Comparison of ENCODE assay signal across 30 cellular contexts in the genomic region with DNA sequence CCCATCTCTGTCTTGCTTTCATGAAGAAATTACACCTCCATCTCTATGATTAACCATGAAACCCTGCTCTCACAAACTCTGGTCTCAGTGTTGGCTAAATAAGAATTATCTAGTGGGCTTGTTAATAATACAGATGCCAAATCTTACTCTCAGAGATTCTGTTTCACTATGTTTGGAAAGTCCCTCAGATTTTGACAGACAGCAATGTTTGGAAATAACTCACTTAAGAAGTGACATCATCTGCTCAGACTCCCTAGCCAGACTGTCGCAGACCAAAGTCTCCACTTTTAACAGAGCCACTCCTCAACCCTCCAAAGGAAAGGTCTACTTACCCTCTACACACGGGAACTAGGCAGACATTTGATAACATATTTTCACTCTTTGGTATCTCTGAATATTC.
DNase-seq lines count a peak whose midpoint lies in the region; ATAC-seq and TF ChIP-seq lines count a peak whose summit lies in the region.
"Had no signal": no experiment of that assay in that cellular context is flagged by ENCODE, and none has a peak within 500 bp of the region (broad histone marks: within the 10 kb centered on the region; RNA-seq: fewer than 3 reads in every experiment).

No MANE protein-coding gene starts in this region.

- H3K36me3 ChIP-seq in OCI-LY3 (replicated peaks; ENCODE audit: low read depth, low read length), result no peaks in the 10 kb centered on the region
- H3K36me3 ChIP-seq: Peyer's patch had no signal

- no peaks in the 10 kb centered on the region for H3K79me2 ChIP-seq in OCI-LY3 (ENCODE audit: low read length)

- no peak overlapping the region for H3K9ac ChIP-seq in OCI-LY3 (ENCODE audit: low read length)
- H3K9ac ChIP-seq: GM23248 had no signal

- H3K27ac ChIP-seq in OCI-LY3 (ENCODE audit: low read length), result no peak overlapping the region
- H3K27ac ChIP-seq: A549, GM23248, Peyer's patch, SK-N-MC had no signal

- ATAC-seq in GM18508 (IDR thresholded peaks at IDR 0.05; ENCODE audit: insufficient read depth, unreplicated experiment) (peak; percentile 91), GM18907 (IDR thresholded peaks at IDR 0.05; ENCODE audit: unreplicated experiment) (peak; percentile 66), HG03342 (IDR thresholded peaks at IDR 0.05; ENCODE audit: unreplicated experiment) (peak; percentile 47), HG03378 (IDR thresholded peaks at IDR 0.05; ENCODE audit: unreplicated experiment) (no peak), GM21737 (IDR thresholded peaks at IDR 0.05; ENCODE audit: unreplicated experiment) (no peak)
- ATAC-seq: A549; CD8-positive, alpha-beta T cell had no signal

- DNase-seq in NOMO-1 (lab: John Stamatoyannopoulos, UW; ENCODE audit: unreplicated experiment in 2 of 2), result no peak
- DNase-seq in HEK293T (ENCODE audit: extremely low spot score), result no peak
- DNase-seq: AML-193; C1 segment of cervical spinal cord; CD8-positive, alpha-beta T cell; DMS 273 treated with DMSO at 0.1 percent for 48 hours; DMS79 treated with DMSO at 0.1 percent for 48 hours; GF-D8; GM23248; H7; HFFc6; NCI-H1092; NCI-H1417 treated with DMSO at 0.1 percent for 48 hours; NCI-H1694 treated with DMSO at 0.1 percent for 48 hours; NCI-H2081; NCI-H2227 treated with DMSO at 0.1 percent for 48 hours; NCI-H526 treated with DMSO at 0.1 percent for 48 hours; OCI-M1; Peyer's patch; SIG-M5; SW 1271; T-helper 9 cell had no signal

- no peak overlapping the region for H3K4me3 ChIP-seq in OCI-LY3 (ENCODE audit: low read length)
- H3K4me3 ChIP-seq: A549, GM23248, Peyer's patch, SK-N-MC had no signal

- peaks cover 10% of the 10 kb centered on the region; the same call in 1 of the 2 replicates for H3K4me1 ChIP-seq in OCI-LY3 (ENCODE audit: low read length)
- H3K4me1 ChIP-seq: A549, Peyer's patch had no signal

- CTCF ChIA-PET in HEK293T (lab: Yijun Ruan, JAX), result no interaction called here

- POLR2A ChIA-PET in HEK293T (lab: Yijun Ruan, JAX), result no interaction called here

- no peaks in the 10 kb centered on the region for H3K27me3 ChIP-seq in OCI-LY3 (ENCODE audit: low read depth, low read length)
- H3K27me3 ChIP-seq: Peyer's patch had no signal

- H3K9me3 ChIP-seq in OCI-LY3 (ENCODE audit: insufficient read depth, low read length), result no peaks in the 10 kb centered on the region
- H3K9me3 ChIP-seq: A549, Peyer's patch had no signal

- TF ChIP-seq CTCF in OCI-LY3 (IDR thresholded peaks at IDR 0.05; ENCODE audit: low read depth, low read length), result no peak

- H4K20me1 ChIP-seq in OCI-LY3 (ENCODE audit: insufficient read depth, low read length), result no peaks in the 10 kb centered on the region

- peak overlapping the region; percentile 21; the same call in 1 of the 2 replicates for H3K4me2 ChIP-seq in OCI-LY3 (ENCODE audit: low read length)
- H3K4me2 ChIP-seq: A549 had no signal

- no peak overlapping the region for H2AFZ ChIP-seq in OCI-LY3 (ENCODE audit: low read depth, low read length)
- H2AFZ ChIP-seq: GM23248 had no signal

TF ChIP-seq in HEK293T, 16 proteins besides CTCF, POLR2A, EP300 and RAD21:
- TF ChIP-seq L3MBTL2 (conservative IDR thresholded peaks at IDR 0.05), result no peak
- TF ChIP-seq LEF1 (IDR thresholded peaks at IDR 0.05; ENCODE audit: borderline replicate concordance), result no peak
- no peak for TF ChIP-seq ZNF384 (IDR thresholded peaks at IDR 0.05)
- TF ChIP-seq FOXA1 (IDR thresholded peaks at IDR 0.05), result no peak
- no peak for TF ChIP-seq FOXK2 (IDR thresholded peaks at IDR 0.05)
- TF ChIP-seq BHLHE40 (IDR thresholded peaks at IDR 0.05; ENCODE audit: borderline replicate concordance), result no peak
- TF ChIP-seq ELF4 (IDR thresholded peaks at IDR 0.05), result no peak
- TF ChIP-seq CTBP1 (IDR thresholded peaks at IDR 0.05; ENCODE audit: borderline replicate concordance), result no peak
- no peak for TF ChIP-seq ARNT (IDR thresholded peaks at IDR 0.05)
- TF ChIP-seq HDGF (IDR thresholded peaks at IDR 0.05; ENCODE audit: borderline replicate concordance), result no peak
- no peak for TF ChIP-seq TARDBP (IDR thresholded peaks at IDR 0.05)
- no peak for TF ChIP-seq SUZ12 (IDR thresholded peaks at IDR 0.05)
- TF ChIP-seq, protein P1, sequence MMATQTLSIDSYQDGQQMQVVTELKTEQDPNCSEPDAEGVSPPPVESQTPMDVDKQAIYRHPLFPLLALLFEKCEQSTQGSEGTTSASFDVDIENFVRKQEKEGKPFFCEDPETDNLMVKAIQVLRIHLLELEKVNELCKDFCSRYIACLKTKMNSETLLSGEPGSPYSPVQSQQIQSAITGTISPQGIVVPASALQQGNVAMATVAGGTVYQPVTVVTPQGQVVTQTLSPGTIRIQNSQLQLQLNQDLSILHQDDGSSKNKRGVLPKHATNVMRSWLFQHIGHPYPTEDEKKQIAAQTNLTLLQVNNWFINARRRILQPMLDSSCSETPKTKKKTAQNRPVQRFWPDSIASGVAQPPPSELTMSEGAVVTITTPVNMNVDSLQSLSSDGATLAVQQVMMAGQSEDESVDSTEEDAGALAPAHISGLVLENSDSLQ (IDR thresholded peaks at IDR 0.05), result no peak
- no peak for TF ChIP-seq NFRKB (IDR thresholded peaks at IDR 0.05)
TF ChIP-seq in HEK293T: peak in this region for 0.

Comparison
In these comparisons a context has a peak if more than half of its experiments do, and no peak if none do; other contexts are left out.
1. ATAC-seq: peak in GM18508 (single experiment), GM18907 (single experiment) and HG03342 (single experiment); none in HG03378 (single experiment) and GM21737 (single experiment).